ENCODE assay signal across 1 cellular context in the genomic region with DNA sequence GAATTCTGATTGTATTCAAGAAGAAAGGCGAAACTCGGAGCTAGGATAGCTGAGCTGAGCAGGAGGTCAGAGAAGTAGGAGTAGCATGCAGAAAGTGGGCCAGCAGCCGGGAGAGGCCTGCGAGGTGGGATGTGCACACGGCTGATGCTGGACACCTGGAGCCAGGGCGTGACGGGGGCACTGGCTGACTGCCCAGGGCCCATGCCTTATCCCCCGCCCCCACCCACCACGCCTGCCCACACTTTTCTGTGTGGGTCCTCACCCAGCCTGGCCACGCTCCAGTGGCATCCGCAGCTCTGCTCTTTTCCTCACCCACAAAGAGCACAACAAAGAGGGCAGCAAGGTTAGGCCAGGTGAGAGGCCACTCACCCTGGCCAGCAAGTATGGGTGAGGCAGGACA.
TF ChIP-seq lines count a peak whose summit lies in the region.

No MANE protein-coding gene starts in this region.

TF ChIP-seq in HEK293T, 16 proteins besides CTCF, POLR2A, EP300 and RAD21:
- no peak for TF ChIP-seq NFRKB (IDR thresholded peaks at IDR 0.05)
- no peak for TF ChIP-seq FOXM1 (IDR thresholded peaks at IDR 0.05; ENCODE audit: borderline replicate concordance)
- TF ChIP-seq ZNF384 (IDR thresholded peaks at IDR 0.05): no peak
